16 cellular contexts compared by ENCODE assay signal in genomic region chr10:75611972-75612331, GRCh38.
A peak's percentile ranks its signal among the peaks of the same experiment; 100 is the strongest.
DNase-seq lines count a peak whose midpoint lies in the region; ATAC-seq and TF ChIP-seq lines count a peak whose summit lies in the region.
"Had no signal": no experiment of that assay in that cellular context is flagged by ENCODE, and none has a peak within 500 bp of the region (broad histone marks: within the 10 kb centered on the region; RNA-seq: fewer than 3 reads in every experiment).

No MANE protein-coding gene starts in this region.

- no peaks in the 10 kb centered on the region for H3K36me3 ChIP-seq in upper lobe of left lung
- no peaks in the 10 kb centered on the region for H3K36me3 ChIP-seq in vagina

- no peaks in the 10 kb centered on the region for H3K9me3 ChIP-seq in upper lobe of left lung
- no peaks in the 10 kb centered on the region for H3K9me3 ChIP-seq in vagina

- no peak overlapping the region for H3K4me3 ChIP-seq in upper lobe of left lung
- H3K4me3 ChIP-seq in vagina: no peak overlapping the region
- H3K4me3 ChIP-seq: smooth muscle cell had no signal

- H3K4me1 ChIP-seq in upper lobe of left lung: peaks cover 17 to 31% (median 23%) of the 10 kb centered on the region in 4 donors
- peaks cover 17% of the 10 kb centered on the region for H3K4me1 ChIP-seq in vagina

- intact Hi-C loops in vagina (cut with DNase I): no loop called here

- no peak for TF ChIP-seq CTCF in upper lobe of left lung (IDR thresholded peaks at IDR 0.05)
- TF ChIP-seq CTCF in vagina (IDR thresholded peaks at IDR 0.05): no peak

- ATAC-seq in GM21515 (IDR thresholded peaks at IDR 0.05; ENCODE audit: unreplicated experiment) (peak; percentile 19), HG03460 (IDR thresholded peaks at IDR 0.05; ENCODE audit: unreplicated experiment) (peak; percentile 29), upper lobe of left lung (ENCODE audit: low FRiP score in 2 of 2) (no peak)
- ATAC-seq: SK-N-SH treated with all-trans-retinoic acid at 6 μM for 48 hours had no signal

- DNase-seq in left kidney (ENCODE audit: low read depth, low spot score) (peak; percentile 37), upper lobe of left lung (no peak), NCI-H748 (lab: John Stamatoyannopoulos, UW; ENCODE audit: unreplicated experiment) (no peak), vagina (ENCODE audit: extremely low spot score in 2 of 2) (no peak), NCI-H345 treated with DMSO at 0.1 percent for 48 hours (lab: John Stamatoyannopoulos, UW; ENCODE audit: unreplicated experiment) (no peak)
- DNase-seq: activated CD4-positive, alpha-beta T cell treated with anti-CD3 and anti-CD28 coated beads, Interleukin-2, amount 50 U/mL, for 48 hours; C1 segment of cervical spinal cord; DND-41; NCI-H146; occipital lobe; stimulated activated naive CD4-positive, alpha-beta T cell had no signal

- 83% methylated on average over 3 of the region's 3 CpGs for WGBS in upper lobe of left lung, 2 donors

- H3K27ac ChIP-seq in upper lobe of left lung (peak overlapping the region; percentile 2 to 59 (median 36)), vagina (no peak overlapping the region)
- H3K27ac ChIP-seq: KMS-11 had no signal

- no peaks in the 10 kb centered on the region for H3K27me3 ChIP-seq in upper lobe of left lung
- no peaks in the 10 kb centered on the region for H3K27me3 ChIP-seq in vagina

- TF ChIP-seq EP300 in upper lobe of left lung (IDR thresholded peaks at IDR 0.05): no peak

- no peak for TF ChIP-seq POLR2A in upper lobe of left lung (IDR thresholded peaks at IDR 0.05)
- TF ChIP-seq POLR2A in vagina (IDR thresholded peaks at IDR 0.05): no peak

Comparison
In these comparisons a context has a peak if more than half of its experiments do, and no peak if none do; other contexts are left out.
1. ATAC-seq: peak in GM21515 (single experiment) and HG03460 (single experiment); none in upper lobe of left lung (0 of 2).